ENCODE assay signal across 17 cellular contexts in genomic region chr1:115428262-115428661, GRCh38.
"Had no signal": no experiment of that assay in that cellular context is flagged by ENCODE, and none has a peak within 500 bp of the region (broad histone marks: within the 10 kb centered on the region; RNA-seq: fewer than 3 reads in every experiment).

No MANE protein-coding gene starts in this region.

- H3K27me3 ChIP-seq: neutrophil, right atrium auricular region, tibial artery, uterus had no signal

- H3K27ac ChIP-seq: heart right ventricle, neutrophil, right atrium auricular region, uterus had no signal

- H3K27me3 Mint-ChIP-seq: dendritic cell treated with granulocyte-macrophage colony-stimulating factor and Interleukin-4, amounts not matched to agents 40 ng/mL and 50 ng/mL, for 4 days; stimulated activated memory B cell treated with anti-CD40 and anti-IgM and Interleukin-4, amounts not matched to agents 10 μg/mL and 1 μg/mL and 100 μg/mL, for 72 hours had no signal

- H3K4me3 Mint-ChIP-seq: activated naive CD8-positive, alpha-beta T cell treated with anti-CD3 and anti-CD28 coated beads, Interleukin-2, amount 10 ng/mL, durations not matched to agents 7 days and 5 days; dendritic cell treated with granulocyte-macrophage colony-stimulating factor and Interleukin-4, amounts not matched to agents 40 ng/mL and 50 ng/mL, for 4 days; naive thymus-derived CD8-positive, alpha-beta T cell; stimulated activated memory B cell treated with anti-CD40 and anti-IgM and Interleukin-4, amounts not matched to agents 10 μg/mL and 1 μg/mL and 100 μg/mL, for 72 hours had no signal

- H3K9me3 ChIP-seq: heart right ventricle, left ventricle myocardium inferior, neutrophil, right atrium auricular region, tibial artery, uterus had no signal

- H3K36me3 ChIP-seq: heart right ventricle, left ventricle myocardium inferior, neutrophil, right atrium auricular region, tibial artery, uterus had no signal

- DNase-seq: activated naive CD4-positive, alpha-beta T cell; activated naive CD8-positive, alpha-beta T cell treated with anti-CD3 and anti-CD28 coated beads, Interleukin-2, amount 10 ng/mL, durations not matched to agents 7 days and 5 days; anterior cingulate cortex; cerebellar nuclear complex; effector memory CD4-positive, alpha-beta T cell; heart right ventricle; islet precursor cell; left ventricle myocardium inferior; naive thymus-derived CD8-positive, alpha-beta T cell; stimulated activated CD4-positive, alpha-beta T cell treated with anti-CD3 and anti-CD28 coated beads, Interleukin-2, amount 100 ng/mL, for 48 hours; T-helper 9 cell; tibial artery; uterus had no signal

- H3K9me3 Mint-ChIP-seq: activated naive CD8-positive, alpha-beta T cell treated with anti-CD3 and anti-CD28 coated beads, Interleukin-2, amount 10 ng/mL, durations not matched to agents 7 days and 5 days; naive thymus-derived CD8-positive, alpha-beta T cell; stimulated activated memory B cell treated with anti-CD40 and anti-IgM and Interleukin-4, amounts not matched to agents 10 μg/mL and 1 μg/mL and 100 μg/mL, for 72 hours had no signal

- H3K4me3 ChIP-seq: heart right ventricle, left ventricle myocardium inferior, right atrium auricular region, tibial artery, uterus had no signal

- H3K4me1 Mint-ChIP-seq: activated naive CD8-positive, alpha-beta T cell treated with anti-CD3 and anti-CD28 coated beads, Interleukin-2, amount 10 ng/mL, durations not matched to agents 7 days and 5 days; naive thymus-derived CD8-positive, alpha-beta T cell; stimulated activated memory B cell treated with anti-CD40 and anti-IgM and Interleukin-4, amounts not matched to agents 10 μg/mL and 1 μg/mL and 100 μg/mL, for 72 hours had no signal

- H3K27ac Mint-ChIP-seq: activated naive CD8-positive, alpha-beta T cell treated with anti-CD3 and anti-CD28 coated beads, Interleukin-2, amount 10 ng/mL, durations not matched to agents 7 days and 5 days; dendritic cell treated with granulocyte-macrophage colony-stimulating factor and Interleukin-4, amounts not matched to agents 40 ng/mL and 50 ng/mL, for 4 days; naive thymus-derived CD8-positive, alpha-beta T cell; stimulated activated memory B cell treated with anti-CD40 and anti-IgM and Interleukin-4, amounts not matched to agents 10 μg/mL and 1 μg/mL and 100 μg/mL, for 72 hours had no signal

- H3K36me3 Mint-ChIP-seq: activated naive CD8-positive, alpha-beta T cell treated with anti-CD3 and anti-CD28 coated beads, Interleukin-2, amount 10 ng/mL, durations not matched to agents 7 days and 5 days; naive thymus-derived CD8-positive, alpha-beta T cell; stimulated activated memory B cell treated with anti-CD40 and anti-IgM and Interleukin-4, amounts not matched to agents 10 μg/mL and 1 μg/mL and 100 μg/mL, for 72 hours had no signal
